1 cellular context compared by ENCODE assay signal in genomic region chr10:12041766-12042408, GRCh38.
TF ChIP-seq lines count a peak whose summit lies in the region.

No MANE protein-coding gene starts in this region.

TF ChIP-seq in GM12878, 131 proteins besides CTCF, POLR2A, EP300 and RAD21 (continued from another document and continues in another):
- TF ChIP-seq CEBPZ (IDR thresholded peaks at IDR 0.05; ENCODE audit: low read depth, low read length) (no peak), IRF4 (IDR thresholded peaks at IDR 0.05; ENCODE audit: low read depth, low read length) (no peak), TCF12 (IDR thresholded peaks at IDR 0.05; ENCODE audit: low read depth, low read length) (peak; percentile 29; the same call in 1 of the 2 replicates), DPF2 (IDR thresholded peaks at IDR 0.05) (no peak), CREB1 (IDR thresholded peaks at IDR 0.05; ENCODE audit: low read depth) (peak; percentile 51), TAF1 (IDR thresholded peaks at IDR 0.05; ENCODE audit: borderline replicate concordance, low read depth, low read length) (peak; percentile 44; the same call in 1 of the 2 replicates), MLLT1 (IDR thresholded peaks at IDR 0.05) (peak; percentile 80; the same call in 1 of the 2 replicates), EZH2 (IDR thresholded peaks at IDR 0.05; ENCODE audit: borderline replicate concordance, control insufficient read depth, low read depth, low read length) (no peak), NBN (IDR thresholded peaks at IDR 0.05) (peak; percentile 87), ZZZ3 (IDR thresholded peaks at IDR 0.05; ENCODE audit: control insufficient read depth, insufficient read length, low read depth) (no peak), RUNX3 (IDR thresholded peaks at IDR 0.05; ENCODE audit: low read length) (peak; percentile 12; the same call in 1 of the 2 replicates), SPI1 (IDR thresholded peaks at IDR 0.05; ENCODE audit: borderline replicate concordance, insufficient read depth, low read depth, low read length) (peak; percentile 12; the same call in 1 of the 2 replicates), NR2C1 (IDR thresholded peaks at IDR 0.05) (no peak), STAT3 (IDR thresholded peaks at IDR 0.05; ENCODE audit: low read depth, low read length) (no peak), SREBF2 (IDR thresholded peaks at IDR 0.05; ENCODE audit: low read length) (no peak), BCL11A (IDR thresholded peaks at IDR 0.05; ENCODE audit: low read depth, low read length) (no peak), E2F4 (IDR thresholded peaks at IDR 0.05; ENCODE audit: low read depth, low read length) (no peak), MEF2A (IDR thresholded peaks at IDR 0.05; ENCODE audit: insufficient read depth, low read depth, low read length) (no peak), KAT2A (conservative IDR thresholded peaks at IDR 0.05; ENCODE audit: control insufficient read depth, low read depth, low read length) (no peak), PML (IDR thresholded peaks at IDR 0.05; ENCODE audit: low read length) (peak; percentile 5; the same call in 1 of the 2 replicates), SREBF1 (IDR thresholded peaks at IDR 0.05; ENCODE audit: low read length) (no peak), SIN3A (IDR thresholded peaks at IDR 0.05; ENCODE audit: low read depth, low read length) (no peak; the same call in 1 of the 2 replicates), LARP7 (IDR thresholded peaks at IDR 0.05) (0 out of 2 replicates have a peak, but pooled peaks have one; percentile 15), SMAD5 (IDR thresholded peaks at IDR 0.05; ENCODE audit: low read depth) (0 out of 2 replicates have a peak, but pooled peaks have one; percentile 32), EED (IDR thresholded peaks at IDR 0.05; ENCODE audit: low read depth) (peak; percentile 38; the same call in 1 of the 2 replicates), HDGF (IDR thresholded peaks at IDR 0.05) (peak; percentile 96), ZNF384 (IDR thresholded peaks at IDR 0.05; ENCODE audit: borderline replicate concordance, low read depth, low read length) (no peak), POU2F2 (IDR thresholded peaks at IDR 0.05; ENCODE audit: borderline replicate concordance, low read depth, low read length) (0 out of 3 replicates have a peak, but pooled peaks have one; percentile 43), BRCA1 (IDR thresholded peaks at IDR 0.05; ENCODE audit: low read depth, low read length) (no peak), POLR2AphosphoS5 (IDR thresholded peaks at IDR 0.05; ENCODE audit: low read length) (peak; percentile 94), ETV6 (conservative IDR thresholded peaks at IDR 0.05 in 1 of 2, IDR thresholded peaks at IDR 0.05 in 1 of 2; ENCODE audit: borderline replicate concordance in 1 of 2, low read depth in 1 of 2) (no peak), PBX3 (IDR thresholded peaks at IDR 0.05; ENCODE audit: insufficient replicate concordance, low read depth, low read length) (no peak)
- TF ChIP-seq, protein P1, sequence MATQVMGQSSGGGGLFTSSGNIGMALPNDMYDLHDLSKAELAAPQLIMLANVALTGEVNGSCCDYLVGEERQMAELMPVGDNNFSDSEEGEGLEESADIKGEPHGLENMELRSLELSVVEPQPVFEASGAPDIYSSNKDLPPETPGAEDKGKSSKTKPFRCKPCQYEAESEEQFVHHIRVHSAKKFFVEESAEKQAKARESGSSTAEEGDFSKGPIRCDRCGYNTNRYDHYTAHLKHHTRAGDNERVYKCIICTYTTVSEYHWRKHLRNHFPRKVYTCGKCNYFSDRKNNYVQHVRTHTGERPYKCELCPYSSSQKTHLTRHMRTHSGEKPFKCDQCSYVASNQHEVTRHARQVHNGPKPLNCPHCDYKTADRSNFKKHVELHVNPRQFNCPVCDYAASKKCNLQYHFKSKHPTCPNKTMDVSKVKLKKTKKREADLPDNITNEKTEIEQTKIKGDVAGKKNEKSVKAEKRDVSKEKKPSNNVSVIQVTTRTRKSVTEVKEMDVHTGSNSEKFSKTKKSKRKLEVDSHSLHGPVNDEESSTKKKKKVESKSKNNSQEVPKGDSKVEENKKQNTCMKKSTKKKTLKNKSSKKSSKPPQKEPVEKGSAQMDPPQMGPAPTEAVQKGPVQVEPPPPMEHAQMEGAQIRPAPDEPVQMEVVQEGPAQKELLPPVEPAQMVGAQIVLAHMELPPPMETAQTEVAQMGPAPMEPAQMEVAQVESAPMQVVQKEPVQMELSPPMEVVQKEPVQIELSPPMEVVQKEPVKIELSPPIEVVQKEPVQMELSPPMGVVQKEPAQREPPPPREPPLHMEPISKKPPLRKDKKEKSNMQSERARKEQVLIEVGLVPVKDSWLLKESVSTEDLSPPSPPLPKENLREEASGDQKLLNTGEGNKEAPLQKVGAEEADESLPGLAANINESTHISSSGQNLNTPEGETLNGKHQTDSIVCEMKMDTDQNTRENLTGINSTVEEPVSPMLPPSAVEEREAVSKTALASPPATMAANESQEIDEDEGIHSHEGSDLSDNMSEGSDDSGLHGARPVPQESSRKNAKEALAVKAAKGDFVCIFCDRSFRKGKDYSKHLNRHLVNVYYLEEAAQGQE (IDR thresholded peaks at IDR 0.05; ENCODE audit: low read depth, low read length), result no peak
- TF ChIP-seq, protein P2, sequence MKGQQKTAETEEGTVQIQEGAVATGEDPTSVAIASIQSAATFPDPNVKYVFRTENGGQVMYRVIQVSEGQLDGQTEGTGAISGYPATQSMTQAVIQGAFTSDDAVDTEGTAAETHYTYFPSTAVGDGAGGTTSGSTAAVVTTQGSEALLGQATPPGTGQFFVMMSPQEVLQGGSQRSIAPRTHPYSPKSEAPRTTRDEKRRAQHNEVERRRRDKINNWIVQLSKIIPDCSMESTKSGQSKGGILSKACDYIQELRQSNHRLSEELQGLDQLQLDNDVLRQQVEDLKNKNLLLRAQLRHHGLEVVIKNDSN (IDR thresholded peaks at IDR 0.05; ENCODE audit: borderline replicate concordance, extremely low read length, insufficient read depth, low read depth, low read length), result no peak
- TF ChIP-seq, protein P3, sequence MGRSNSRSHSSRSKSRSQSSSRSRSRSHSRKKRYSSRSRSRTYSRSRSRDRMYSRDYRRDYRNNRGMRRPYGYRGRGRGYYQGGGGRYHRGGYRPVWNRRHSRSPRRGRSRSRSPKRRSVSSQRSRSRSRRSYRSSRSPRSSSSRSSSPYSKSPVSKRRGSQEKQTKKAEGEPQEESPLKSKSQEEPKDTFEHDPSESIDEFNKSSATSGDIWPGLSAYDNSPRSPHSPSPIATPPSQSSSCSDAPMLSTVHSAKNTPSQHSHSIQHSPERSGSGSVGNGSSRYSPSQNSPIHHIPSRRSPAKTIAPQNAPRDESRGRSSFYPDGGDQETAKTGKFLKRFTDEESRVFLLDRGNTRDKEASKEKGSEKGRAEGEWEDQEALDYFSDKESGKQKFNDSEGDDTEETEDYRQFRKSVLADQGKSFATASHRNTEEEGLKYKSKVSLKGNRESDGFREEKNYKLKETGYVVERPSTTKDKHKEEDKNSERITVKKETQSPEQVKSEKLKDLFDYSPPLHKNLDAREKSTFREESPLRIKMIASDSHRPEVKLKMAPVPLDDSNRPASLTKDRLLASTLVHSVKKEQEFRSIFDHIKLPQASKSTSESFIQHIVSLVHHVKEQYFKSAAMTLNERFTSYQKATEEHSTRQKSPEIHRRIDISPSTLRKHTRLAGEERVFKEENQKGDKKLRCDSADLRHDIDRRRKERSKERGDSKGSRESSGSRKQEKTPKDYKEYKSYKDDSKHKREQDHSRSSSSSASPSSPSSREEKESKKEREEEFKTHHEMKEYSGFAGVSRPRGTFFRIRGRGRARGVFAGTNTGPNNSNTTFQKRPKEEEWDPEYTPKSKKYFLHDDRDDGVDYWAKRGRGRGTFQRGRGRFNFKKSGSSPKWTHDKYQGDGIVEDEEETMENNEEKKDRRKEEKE (IDR thresholded peaks at IDR 0.05), result no peak
- TF ChIP-seq, protein P4, sequence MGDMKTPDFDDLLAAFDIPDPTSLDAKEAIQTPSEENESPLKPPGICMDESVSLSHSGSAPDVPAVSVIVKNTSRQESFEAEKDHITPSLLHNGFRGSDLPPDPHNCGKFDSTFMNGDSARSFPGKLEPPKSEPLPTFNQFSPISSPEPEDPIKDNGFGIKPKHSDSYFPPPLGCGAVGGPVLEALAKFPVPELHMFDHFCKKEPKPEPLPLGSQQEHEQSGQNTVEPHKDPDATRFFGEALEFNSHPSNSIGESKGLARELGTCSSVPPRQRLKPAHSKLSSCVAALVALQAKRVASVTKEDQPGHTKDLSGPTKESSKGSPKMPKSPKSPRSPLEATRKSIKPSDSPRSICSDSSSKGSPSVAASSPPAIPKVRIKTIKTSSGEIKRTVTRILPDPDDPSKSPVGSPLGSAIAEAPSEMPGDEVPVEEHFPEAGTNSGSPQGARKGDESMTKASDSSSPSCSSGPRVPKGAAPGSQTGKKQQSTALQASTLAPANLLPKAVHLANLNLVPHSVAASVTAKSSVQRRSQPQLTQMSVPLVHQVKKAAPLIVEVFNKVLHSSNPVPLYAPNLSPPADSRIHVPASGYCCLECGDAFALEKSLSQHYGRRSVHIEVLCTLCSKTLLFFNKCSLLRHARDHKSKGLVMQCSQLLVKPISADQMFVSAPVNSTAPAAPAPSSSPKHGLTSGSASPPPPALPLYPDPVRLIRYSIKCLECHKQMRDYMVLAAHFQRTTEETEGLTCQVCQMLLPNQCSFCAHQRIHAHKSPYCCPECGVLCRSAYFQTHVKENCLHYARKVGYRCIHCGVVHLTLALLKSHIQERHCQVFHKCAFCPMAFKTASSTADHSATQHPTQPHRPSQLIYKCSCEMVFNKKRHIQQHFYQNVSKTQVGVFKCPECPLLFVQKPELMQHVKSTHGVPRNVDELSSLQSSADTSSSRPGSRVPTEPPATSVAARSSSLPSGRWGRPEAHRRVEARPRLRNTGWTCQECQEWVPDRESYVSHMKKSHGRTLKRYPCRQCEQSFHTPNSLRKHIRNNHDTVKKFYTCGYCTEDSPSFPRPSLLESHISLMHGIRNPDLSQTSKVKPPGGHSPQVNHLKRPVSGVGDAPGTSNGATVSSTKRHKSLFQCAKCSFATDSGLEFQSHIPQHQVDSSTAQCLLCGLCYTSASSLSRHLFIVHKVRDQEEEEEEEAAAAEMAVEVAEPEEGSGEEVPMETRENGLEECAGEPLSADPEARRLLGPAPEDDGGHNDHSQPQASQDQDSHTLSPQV (IDR thresholded peaks at IDR 0.05), result no peak
- TF ChIP-seq, protein P5, sequence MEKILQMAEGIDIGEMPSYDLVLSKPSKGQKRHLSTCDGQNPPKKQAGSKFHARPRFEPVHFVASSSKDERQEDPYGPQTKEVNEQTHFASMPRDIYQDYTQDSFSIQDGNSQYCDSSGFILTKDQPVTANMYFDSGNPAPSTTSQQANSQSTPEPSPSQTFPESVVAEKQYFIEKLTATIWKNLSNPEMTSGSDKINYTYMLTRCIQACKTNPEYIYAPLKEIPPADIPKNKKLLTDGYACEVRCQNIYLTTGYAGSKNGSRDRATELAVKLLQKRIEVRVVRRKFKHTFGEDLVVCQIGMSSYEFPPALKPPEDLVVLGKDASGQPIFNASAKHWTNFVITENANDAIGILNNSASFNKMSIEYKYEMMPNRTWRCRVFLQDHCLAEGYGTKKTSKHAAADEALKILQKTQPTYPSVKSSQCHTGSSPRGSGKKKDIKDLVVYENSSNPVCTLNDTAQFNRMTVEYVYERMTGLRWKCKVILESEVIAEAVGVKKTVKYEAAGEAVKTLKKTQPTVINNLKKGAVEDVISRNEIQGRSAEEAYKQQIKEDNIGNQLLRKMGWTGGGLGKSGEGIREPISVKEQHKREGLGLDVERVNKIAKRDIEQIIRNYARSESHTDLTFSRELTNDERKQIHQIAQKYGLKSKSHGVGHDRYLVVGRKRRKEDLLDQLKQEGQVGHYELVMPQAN (conservative IDR thresholded peaks at IDR 0.05), result no peak
